ENCODE assay signal across 8 cellular contexts in genomic region chr14:35046048-35046750, GRCh38. TPM values are rescaled to one million over a fixed set of nuclear protein-coding genes. Genes with fewer than 3 reads are reported as not detected.
DNase-seq lines count a peak whose midpoint lies in the region; ATAC-seq and TF ChIP-seq lines count a peak whose summit lies in the region.

FAM177A1 (plus strand) TSS chr14:35046272; CDS start chr14:35046464, 192 bp downstream.

- peak; percentile 99 for DNase-seq in BE2C
- peak; percentile 98 for DNase-seq in GM19240 (ENCODE audit: insufficient read length, low spot score)
- peak; percentile 99 for DNase-seq in NCI-H524 (lab: John Stamatoyannopoulos, UW)
- DNase-seq in activated CD4-positive, alpha-beta T cell treated with anti-CD3 and anti-CD28 coated beads for 36 hours = peak; percentile 100
- peak; percentile 98 for DNase-seq in chondrocyte (ENCODE audit: low spot score)
- peak; percentile 85 for DNase-seq in kidney epithelial cell (ENCODE audit: low read depth)
- peak; percentile 99 for DNase-seq in stimulated activated CD4-positive, alpha-beta T cell treated with anti-CD3 and anti-CD28 coated beads, Interleukin-15, amount 100 ng/mL, for 24 hours

- intact Hi-C loops in activated CD4-positive, alpha-beta T cell treated with anti-CD3 and anti-CD28 coated beads for 36 hours (cut with DNase I, micrococcal nuclease) = loop anchor here (1.0 to 10.0 kb wide), 15 partner anchors 64 to 1269 kb away; partner anchors contain the start of genes PRORP (in 2 of the 2), PSMA6 (in 2 of the 2), RALGAPA1 (in 2 of the 2) and SRP54 (in 2 of the 2)

- peak within 1 kb of the TSS; percentile 68 for H3K4me3 ChIP-seq in BE2C (ENCODE audit: low read depth, low read length)
- H3K4me3 ChIP-seq in kidney epithelial cell (ENCODE audit: low read depth, low read length) = peak within 1 kb of the TSS; percentile 66

- ATAC-seq in HG03457 (IDR thresholded peaks at IDR 0.05; ENCODE audit: unreplicated experiment) = peak; percentile 91
- peak; percentile 94 for ATAC-seq in activated CD4-positive, alpha-beta T cell treated with anti-CD3 and anti-CD28 coated beads for 36 hours

- H3K4me1 Mint-ChIP-seq in activated CD4-positive, alpha-beta T cell treated with anti-CD3 and anti-CD28 coated beads for 36 hours = peaks cover 23% of the 10 kb centered on the region
- peaks cover 35% of the 10 kb centered on the region for H3K4me1 Mint-ChIP-seq in chondrocyte (ENCODE audit: low read depth)

- no peaks in the 10 kb centered on the region for H3K9me3 ChIP-seq in BE2C

- H3K36me3 ChIP-seq in BE2C = no peaks in the 10 kb centered on the region
- no peaks in the 10 kb centered on the region for H3K36me3 ChIP-seq in kidney epithelial cell (ENCODE audit: control insufficient read depth, insufficient read depth, low read length)

- no peaks in the 10 kb centered on the region for H3K9me3 Mint-ChIP-seq in activated CD4-positive, alpha-beta T cell treated with anti-CD3 and anti-CD28 coated beads for 36 hours (ENCODE audit: low read depth)
- no peaks in the 10 kb centered on the region for H3K9me3 Mint-ChIP-seq in chondrocyte (ENCODE audit: low read depth)

- no peaks in the 10 kb centered on the region for H3K27me3 ChIP-seq in BE2C
- H3K27me3 ChIP-seq in kidney epithelial cell (ENCODE audit: control insufficient read depth, insufficient read depth, low read length) = no peaks in the 10 kb centered on the region

- no peaks in the 10 kb centered on the region for H3K4me1 ChIP-seq in BE2C

- peak within 1 kb of the TSS; percentile 95 for H3K4me3 Mint-ChIP-seq in activated CD4-positive, alpha-beta T cell treated with anti-CD3 and anti-CD28 coated beads for 36 hours
- peak within 1 kb of the TSS; percentile 94 for H3K4me3 Mint-ChIP-seq in chondrocyte (ENCODE audit: unreplicated experiment)

- no peak for TF ChIP-seq CTCF in BE2C (IDR thresholded peaks at IDR 0.05; ENCODE audit: low read depth, low read length)
- TF ChIP-seq CTCF in chondrocyte (IDR thresholded peaks at IDR 0.05) = peak; percentile 31
- TF ChIP-seq CTCF in kidney epithelial cell (IDR thresholded peaks at IDR 0.05; ENCODE audit: insufficient read depth, low read length, poor library complexity, severe bottlenecking) = no peak

- peak within 1 kb of the TSS; percentile 99 for H3K27ac Mint-ChIP-seq in activated CD4-positive, alpha-beta T cell treated with anti-CD3 and anti-CD28 coated beads for 36 hours
- peak within 1 kb of the TSS; percentile 97 for H3K27ac Mint-ChIP-seq in chondrocyte (ENCODE audit: unreplicated experiment)

- POLR2A ChIA-PET in activated CD4-positive, alpha-beta T cell treated with anti-CD3 and anti-CD28 coated beads for 36 hours (lab: Charles Lee) = interaction anchor here (0.5 to 2.3 kb wide), 13 partner anchors 15 to 370 kb away, joined by 3 to 21 read pairs (median 5); partner anchors contain the start of genes BAZ1A, NFKBIA, PPP2R3C and PRORP

- CTCF ChIA-PET in activated CD4-positive, alpha-beta T cell treated with anti-CD3 and anti-CD28 coated beads for 36 hours (lab: Charles Lee) = interaction anchor here (0.6 to 2.2 kb wide), 7 partner anchors 10 to 323 kb away, joined by 3 to 6 read pairs (median 4); partner anchors contain the start of gene BAZ1A

- peaks cover 20% of the 10 kb centered on the region for H3K36me3 Mint-ChIP-seq in activated CD4-positive, alpha-beta T cell treated with anti-CD3 and anti-CD28 coated beads for 36 hours (ENCODE audit: low read depth)
- peaks cover 3% of the 10 kb centered on the region for H3K36me3 Mint-ChIP-seq in chondrocyte (ENCODE audit: low read depth)

- H3K27me3 Mint-ChIP-seq in activated CD4-positive, alpha-beta T cell treated with anti-CD3 and anti-CD28 coated beads for 36 hours = no peaks in the 10 kb centered on the region
- no peaks in the 10 kb centered on the region for H3K27me3 Mint-ChIP-seq in chondrocyte (ENCODE audit: low read depth)

RNA-seq across cellular contexts. Expression of gene FAM177A1, which starts in this region (rescaled TPM):
- 42.1 TPM for polyA plus RNA-seq in BE2C (2012; ENCODE audit: insufficient read depth, insufficient read length, low read depth)
- 10 to 100 TPM; 35.4 to 37.2 TPM for total RNA-seq in activated CD4-positive, alpha-beta T cell treated with anti-CD3 and anti-CD28 coated beads for 36 hours
- total RNA-seq in chondrocyte = 103 to 121 TPM (median 107 TPM) in 3 replicates
- total RNA-seq in kidney epithelial cell = 50.5 TPM in 2 replicates

Comparison
In these comparisons a context has a peak if more than half of its experiments do, and no peak if none do; other contexts are left out.
1. Peak in every context shown above with its lines: DNase-seq, ATAC-seq and H3K4me3 ChIP-seq.